In genomic region chr20:41480054-41480770, GRCh38 we compare ENCODE assay signal across 10 cellular contexts.
DNase-seq lines count a peak whose midpoint lies in the region; ATAC-seq, FAIRE-seq and TF ChIP-seq lines count a peak whose summit lies in the region.
"Had no signal": no experiment of that assay in that cellular context is flagged by ENCODE, and none has a peak within 500 bp of the region (broad histone marks: within the 10 kb centered on the region; RNA-seq: fewer than 3 reads in every experiment).

No MANE protein-coding gene starts in this region.

- TF ChIP-seq CTCF in GM12865 (IDR thresholded peaks at IDR 0.05; ENCODE audit: insufficient read depth, low read depth, low read length, missing control alignments) (no peak), endothelial cell of umbilical vein (IDR thresholded peaks at IDR 0.05; ENCODE audit: extremely low read depth in 1 of 2, insufficient read depth in 1 of 2, low read depth in 1 of 2, low read length in 2 of 2) (no peak), WERI-Rb-1 (IDR thresholded peaks at IDR 0.05; ENCODE audit: low read depth, low read length) (no peak)

- H4K20me1 ChIP-seq in endothelial cell of umbilical vein (replicated peaks; ENCODE audit: control insufficient read depth, extremely low read depth, insufficient read depth, low read length), result no peaks in the 10 kb centered on the region

- no peaks in the 10 kb centered on the region for H3K27me3 ChIP-seq in endothelial cell of umbilical vein (ENCODE audit: control insufficient read depth in 2 of 2, insufficient read depth in 2 of 2, low read length in 2 of 2)
- no peaks in the 10 kb centered on the region for H3K27me3 ChIP-seq in WERI-Rb-1 (ENCODE audit: insufficient read depth, low read depth, severe bottlenecking)

- H3K9me3 ChIP-seq in endothelial cell of umbilical vein (replicated peaks; ENCODE audit: control insufficient read depth, insufficient read depth, low read length) (no peaks in the 10 kb centered on the region), WERI-Rb-1 (ENCODE audit: severe bottlenecking) (no peaks in the 10 kb centered on the region)

- BruUV-seq in endothelial cell of umbilical vein (replicated peaks; lab: Mats Ljungman, UMichigan), result no TSS peak

- dilution Hi-C loops in endothelial cell of umbilical vein (cut with MboI; ENCODE audit: extremely low pct_ligation_motif_present, low sequenced_read_pairs), result no loop called here

- no peak overlapping the region for H2AFZ ChIP-seq in endothelial cell of umbilical vein (ENCODE audit: low read depth, low read length)

- CTCF ChIA-PET in endothelial cell of umbilical vein (lab: Charles Lee), result interaction anchor here (0.9 kb wide), 1 partner anchor 8 kb away, joined by 3 read pairs; no protein-coding TSS in a partner anchor

- H3K79me2 ChIP-seq in endothelial cell of umbilical vein (ENCODE audit: control insufficient read depth, insufficient read depth, low read length), result no peaks in the 10 kb centered on the region

- no peak overlapping the region for H3K4me2 ChIP-seq in endothelial cell of umbilical vein (ENCODE audit: insufficient read depth, low read length)

- H3K36me3 ChIP-seq in endothelial cell of umbilical vein (ENCODE audit: control insufficient read depth in 2 of 2, extremely low read depth in 1 of 2, insufficient read depth in 2 of 2, low read length in 2 of 2) (peaks cover 2 to 6% of the 10 kb centered on the region in 2 experiments), WERI-Rb-1 (peaks cover 29% of the 10 kb centered on the region)

- H3K4me1 ChIP-seq in endothelial cell of umbilical vein (ENCODE audit: control insufficient read depth, extremely low read depth, insufficient read depth, low read length), result peaks cover 12% of the 10 kb centered on the region

- DNase-seq in Ammon's horn (ENCODE audit: low spot score), result peak; percentile 33
- peak; percentile 4 for DNase-seq in GM12865 (ENCODE audit: low read depth)
- peak; percentile 46 for DNase-seq in SKM-1 (lab: John Stamatoyannopoulos, UW; ENCODE audit: unreplicated experiment)
- DNase-seq in endothelial cell of umbilical vein (ENCODE audit: low read depth, low spot score), result peak; percentile 69
- no peak for DNase-seq in WERI-Rb-1
- no peak for DNase-seq in cerebellar cortex (ENCODE audit: low spot score)
- DNase-seq: activated CD4-positive, alpha-beta T cell treated with anti-CD3 and anti-CD28 coated beads for 4 hours; MM.1S had no signal

- intact Hi-C loops in endothelial cell of umbilical vein (cut with micrococcal nuclease), result no loop called here

- H3K9me1 ChIP-seq in endothelial cell of umbilical vein (replicated peaks; ENCODE audit: control insufficient read depth, extremely low read depth, insufficient read depth, low read length), result peaks cover 2% of the 10 kb centered on the region

- H3K27ac ChIP-seq in endothelial cell of umbilical vein (ENCODE audit: insufficient read depth, low read depth, low read length) (no peak overlapping the region), WERI-Rb-1 (no peak overlapping the region)

- FAIRE-seq in endothelial cell of umbilical vein (lab: Jason Lieb, UNC), result no peak

- H3K4me3 ChIP-seq in GM12865 (ENCODE audit: low read depth, low read length) (no peak overlapping the region), endothelial cell of umbilical vein (replicated peaks in 1 of 3; ENCODE audit: insufficient read depth in 1 of 3, low read depth in 1 of 3, low read length in 3 of 3) (no peak overlapping the region), WERI-Rb-1 (ENCODE audit: low read depth, low read length) (no peak overlapping the region)

- POLR2A ChIA-PET in endothelial cell of umbilical vein (lab: Charles Lee), result no interaction called here

- no peak overlapping the region for H3K9ac ChIP-seq in endothelial cell of umbilical vein (replicated peaks; ENCODE audit: extremely low read depth, insufficient read depth, low read length)

- ATAC-seq in HG03457 (IDR thresholded peaks at IDR 0.05; ENCODE audit: unreplicated experiment), result no peak
- ATAC-seq in GM19452 (IDR thresholded peaks at IDR 0.05; ENCODE audit: unreplicated experiment), result no peak

- TF ChIP-seq POLR2A in endothelial cell of umbilical vein (IDR thresholded peaks at IDR 0.05; ENCODE audit: low read depth, low read length), result no peak

TF ChIP-seq in endothelial cell of umbilical vein, 7 proteins besides CTCF, POLR2A, EP300 and RAD21:
- TF ChIP-seq GATA2 (IDR thresholded peaks at IDR 0.05; ENCODE audit: insufficient read depth, insufficient read length, low read depth, low read length) (no peak), EZH2 (IDR thresholded peaks at IDR 0.05; ENCODE audit: borderline replicate concordance, low read depth, low read length, severe bottlenecking) (no peak), FOS (IDR thresholded peaks at IDR 0.05; ENCODE audit: borderline replicate concordance, insufficient read depth, low read length) (no peak), MYC (IDR thresholded peaks at IDR 0.05; ENCODE audit: low read depth, low read length) (no peak), JUN (IDR thresholded peaks at IDR 0.05; ENCODE audit: borderline replicate concordance, insufficient read depth, insufficient read length, low read depth) (no peak), MAX (IDR thresholded peaks at IDR 0.05; ENCODE audit: insufficient read depth, insufficient read length) (no peak), POLR2AphosphoS5 (IDR thresholded peaks at IDR 0.05; ENCODE audit: insufficient read depth, low read depth, low read length) (no peak)

Comparison
In these comparisons a context has a peak if more than half of its experiments do, and no peak if none do; other contexts are left out.
1. DNase-seq: peak in Ammon's horn (single experiment), GM12865 (single experiment), SKM-1 (single experiment) and endothelial cell of umbilical vein (single experiment); none in WERI-Rb-1 (single experiment) and cerebellar cortex (single experiment).